Comparison of ENCODE assay signal across 9 cellular contexts in genomic region chrX:1918780-1919179, GRCh38.
"Had no signal": no experiment of that assay in that cellular context is flagged by ENCODE, and none has a peak within 500 bp of the region (broad histone marks: within the 10 kb centered on the region; RNA-seq: fewer than 3 reads in every experiment).

No MANE protein-coding gene starts in this region.

- H3K36me3 ChIP-seq: HAP-1 had no signal

- DNase-seq: GM23248, GOT3, H7, IMR-90, KG1 had no signal

- H3K4me3 ChIP-seq: GM23248, HAP-1, K562 had no signal

- FAIRE-seq: HTR-8/SVneo, K562 had no signal

- H3K9ac ChIP-seq: GM23248 had no signal

- H3K9me3 ChIP-seq: HAP-1 had no signal

- ATAC-seq: HCT116, K562 had no signal

- H3K4me1 ChIP-seq: HAP-1 had no signal

- H3K27ac ChIP-seq: GM23248 had no signal
